Comparison of ENCODE assay signal across 8 cellular contexts in the genomic region with DNA sequence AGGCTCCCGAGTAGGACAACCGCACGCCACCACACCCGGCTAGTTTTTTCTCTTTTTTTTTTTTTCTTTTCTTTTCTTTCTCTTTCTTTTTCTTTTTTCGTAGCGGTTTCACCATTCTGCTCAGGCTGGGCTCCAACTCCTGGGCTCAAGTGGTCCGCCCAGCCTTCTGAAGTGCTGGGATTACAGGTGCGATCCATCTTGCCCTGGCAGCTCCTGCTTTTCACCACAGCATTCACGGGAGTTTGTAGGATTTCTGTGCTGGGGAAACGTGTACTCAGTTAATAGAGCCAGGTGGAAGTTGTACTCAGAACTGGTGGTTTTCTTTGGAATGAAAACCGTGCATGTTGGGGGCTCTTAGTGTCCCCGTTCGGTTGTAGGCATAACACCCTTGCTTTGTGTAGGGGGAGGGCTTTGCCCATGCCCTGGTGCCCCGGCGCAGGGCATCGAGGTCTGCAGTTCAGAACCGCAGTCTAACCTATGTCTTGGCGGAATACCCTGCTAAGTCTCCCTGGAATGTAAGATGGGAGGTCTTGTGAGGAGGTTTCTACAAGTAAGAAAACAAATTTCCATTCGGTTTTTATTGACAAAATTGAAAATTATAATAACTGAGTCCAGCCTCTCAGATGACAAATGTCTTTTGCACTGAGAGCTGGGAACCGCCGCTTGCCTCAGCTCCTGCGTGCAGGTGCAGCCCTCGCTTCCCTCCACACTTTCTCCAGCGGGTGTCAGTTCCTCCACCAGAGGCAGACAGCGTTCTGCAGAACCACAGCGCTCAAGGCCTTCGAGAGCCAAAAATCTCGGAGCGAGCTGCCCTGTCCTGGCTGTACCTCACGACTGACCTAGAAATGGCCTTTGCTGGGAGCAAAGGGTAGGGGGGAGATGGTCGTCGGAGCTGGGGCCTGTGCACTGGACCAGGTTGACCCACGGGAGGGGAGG. TPM values are rescaled to one million over a fixed set of nuclear protein-coding genes. Genes with fewer than 3 reads are reported as not detected.
DNase-seq lines count a peak whose midpoint lies in the region; ATAC-seq and TF ChIP-seq lines count a peak whose summit lies in the region.
"Not testable (repeated sequence)": the region's sequence is repeated elsewhere in the genome, so short reads cannot be mapped to it uniquely, and the experiment has no call there.

No MANE protein-coding gene starts in this region.

- not testable (repeated sequence) for H3K27me3 ChIP-seq in HAP-1 (ENCODE audit: low read depth); KMS-11 (ENCODE audit: insufficient read depth, low read depth); ascending aorta

- H3K27ac ChIP-seq in KMS-11 (peak overlapping the region; percentile 89), ascending aorta (peak overlapping the region; percentile 68 to 85)

- H2AFZ ChIP-seq in KMS-11 (ENCODE audit: low read depth) = not testable (repeated sequence)

- not testable (repeated sequence) for H4K20me1 ChIP-seq in KMS-11 (ENCODE audit: insufficient read depth)

- not testable (repeated sequence) for H3K9me3 Mint-ChIP-seq in natural killer cell treated with Interleukin-12 subunit alpha and Interleukin-12 subunit beta and Interleukin-15 and Interleukin-18, amount 100 ng/mL, for 72 hours

- H3K4me3 ChIP-seq in HAP-1 (peak overlapping the region; percentile 17), KMS-11 (IDR thresholded peaks at IDR 0.05; ENCODE audit: insufficient read depth, low read depth, low read length) (peak overlapping the region; percentile 70), ascending aorta (peak overlapping the region; percentile 44 to 66)

- DNase-seq in DMS53 (lab: John Stamatoyannopoulos, UW) (peak; percentile 19), HAP-1 (ENCODE audit: low spot score in 2 of 2) (peak in 1 of 2 experiments; percentile 27), ascending aorta (ENCODE audit: low spot score in 2 of 2) (peak in 1 of 2 donors; percentile 59), head of caudate nucleus (peak in 23 of 42 donors; percentile 2 to 52 (median 14))
- DNase-seq in activated CD4-positive, CD25-positive, alpha-beta regulatory T cell treated with anti-CD3 and anti-CD28 coated beads, Interleukin-2, amount 50 U/mL, for 72 hours = peak; percentile 32
- DNase-seq in natural killer cell treated with Interleukin-12 subunit alpha and Interleukin-12 subunit beta and Interleukin-15 and Interleukin-18, amount 100 ng/mL, for 72 hours (ENCODE audit: low spot score) = peak; percentile 67
- DNase-seq in stimulated activated naive CD8-positive, alpha-beta T cell treated with anti-CD3 and anti-CD28 coated beads, Interleukin-15, Interleukin-2, amounts not matched to agents 100 U/mL and 50 U/mL, for 24 hours = peak; percentile 35

- peak overlapping the region; percentile 93 for H3K4me2 ChIP-seq in KMS-11

- not testable (repeated sequence) for H3K79me2 ChIP-seq in KMS-11 (ENCODE audit: insufficient read depth, low read depth)

- not testable (repeated sequence) for H3K4me1 ChIP-seq in HAP-1; KMS-11 (ENCODE audit: low read depth, poor library complexity, severe bottlenecking); ascending aorta

- not testable (repeated sequence) for H3K36me3 Mint-ChIP-seq in natural killer cell treated with Interleukin-12 subunit alpha and Interleukin-12 subunit beta and Interleukin-15 and Interleukin-18, amount 100 ng/mL, for 72 hours

- H3K4me3 Mint-ChIP-seq in natural killer cell treated with Interleukin-12 subunit alpha and Interleukin-12 subunit beta and Interleukin-15 and Interleukin-18, amount 100 ng/mL, for 72 hours = peak overlapping the region; percentile 82

- peaks cover 13 to 14% of the 10 kb centered on the region in 2 donors for H3K4me1 Mint-ChIP-seq in natural killer cell treated with Interleukin-12 subunit alpha and Interleukin-12 subunit beta and Interleukin-15 and Interleukin-18, amount 100 ng/mL, for 72 hours (ENCODE audit: low read depth in 2 of 2)

- peak overlapping the region; percentile 72; the same call in 1 of the 2 replicates for H3K9ac ChIP-seq in KMS-11

- not testable (repeated sequence) for H3K27me3 Mint-ChIP-seq in natural killer cell treated with Interleukin-12 subunit alpha and Interleukin-12 subunit beta and Interleukin-15 and Interleukin-18, amount 100 ng/mL, for 72 hours

- peak overlapping the region; percentile 90 to 93 for H3K27ac Mint-ChIP-seq in natural killer cell treated with Interleukin-12 subunit alpha and Interleukin-12 subunit beta and Interleukin-15 and Interleukin-18, amount 100 ng/mL, for 72 hours

- H3K36me3 ChIP-seq in HAP-1 (replicated peaks); KMS-11 (ENCODE audit: insufficient read depth); ascending aorta: not testable (repeated sequence)

- intact Hi-C loops in ascending aorta (cut with DNase I); head of caudate nucleus (cut with DNase I): not testable (repeated sequence)

- H3K9me3 ChIP-seq in HAP-1, ascending aorta: not testable (repeated sequence)

- TF ChIP-seq CTCF in KMS-11 (conservative IDR thresholded peaks at IDR 0.05; ENCODE audit: low read depth, low read length); ascending aorta (IDR thresholded peaks at IDR 0.05): not testable (repeated sequence)

- peak; percentile 64 to 76 for ATAC-seq in natural killer cell treated with Interleukin-12 subunit alpha and Interleukin-12 subunit beta and Interleukin-15 and Interleukin-18, amount 100 ng/mL, for 72 hours
- ATAC-seq in stimulated activated naive CD8-positive, alpha-beta T cell treated with anti-CD3 and anti-CD28 coated beads, Interleukin-15, Interleukin-2, amounts not matched to agents 100 U/mL and 50 U/mL, for 24 hours = not testable (repeated sequence)

- in situ Hi-C loops in HAP-1 (cut with MboI; ENCODE audit: low sequenced_read_pairs) = not testable (repeated sequence)

RNA-seq across cellular contexts. Expression of a gene that starts 40.0 kb away (rescaled TPM):
- not detected for total RNA-seq in ascending aorta
- not detected for total RNA-seq in natural killer cell treated with Interleukin-12 subunit alpha and Interleukin-12 subunit beta and Interleukin-15 and Interleukin-18, amount 100 ng/mL, for 72 hours

Comparison
In these comparisons a context has a peak if more than half of its experiments do, and no peak if none do; other contexts are left out.
1. H3K4me3 ChIP-seq: peak in every context shown above with its lines; median percentile 70 in KMS-11; 55 in ascending aorta; 17 in HAP-1.